17 cellular contexts compared by ENCODE assay signal in the genomic region with DNA sequence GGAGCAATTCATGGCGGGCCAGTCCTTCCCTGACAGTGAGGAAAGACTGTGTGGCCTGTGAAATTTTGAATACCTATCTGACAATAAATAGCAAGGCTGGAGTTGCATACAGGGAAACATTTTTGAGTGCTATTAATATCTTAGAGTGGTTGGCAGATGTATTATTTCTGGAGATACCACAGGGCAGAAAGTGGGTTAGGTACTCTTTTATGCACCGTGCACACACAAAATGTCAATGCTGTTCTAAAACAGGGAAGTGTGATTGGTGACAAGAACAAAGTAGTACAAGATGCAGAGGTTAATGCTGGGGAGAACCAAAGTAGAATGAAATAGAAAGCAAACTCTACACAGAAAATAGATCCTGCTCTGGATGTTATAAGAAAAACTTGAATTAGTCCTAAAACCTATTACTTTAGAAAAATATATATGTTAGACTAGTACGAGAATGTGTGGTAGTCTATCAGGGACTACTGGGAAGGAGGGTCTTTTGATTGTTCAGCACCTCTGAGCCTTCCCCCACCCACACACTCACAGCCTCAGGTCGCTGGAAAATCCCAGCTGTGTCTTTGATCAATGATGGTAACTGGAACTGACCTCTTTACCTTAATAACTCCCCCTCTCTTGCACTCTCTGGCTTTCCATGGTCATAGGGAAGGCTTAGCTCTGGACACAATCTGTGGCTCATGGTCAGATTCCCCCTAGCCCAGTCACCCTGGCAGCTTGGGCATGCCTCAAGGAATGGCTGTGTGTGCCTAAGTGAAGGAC. TPM values are rescaled to one million over a fixed set of nuclear protein-coding genes. Genes with fewer than 3 reads are reported as not detected.
DNase-seq lines count a peak whose midpoint lies in the region; ATAC-seq, FAIRE-seq and TF ChIP-seq lines count a peak whose summit lies in the region.
"Had no signal": no experiment of that assay in that cellular context is flagged by ENCODE, and none has a peak within 500 bp of the region (broad histone marks: within the 10 kb centered on the region; RNA-seq: fewer than 3 reads in every experiment).

No MANE protein-coding gene starts in this region.

- no peak for TF ChIP-seq CTCF in natural killer cell (IDR thresholded peaks at IDR 0.05)

- peaks cover 0 to 2% of the 10 kb centered on the region in 2 donors for H3K27me3 Mint-ChIP-seq in natural killer cell (ENCODE audit: low read depth in 2 of 2)

- H3K4me1 Mint-ChIP-seq in natural killer cell = no peaks in the 10 kb centered on the region

- intact Hi-C loops in left ventricle myocardium superior (cut with micrococcal nuclease) = no loop called here
- intact Hi-C loops in natural killer cell (cut with micrococcal nuclease) = no loop called here

- no peak for FAIRE-seq in frontal cortex (lab: Jason Lieb, UNC)

- peak; percentile 86 for ATAC-seq in GM18867 (IDR thresholded peaks at IDR 0.05; ENCODE audit: unreplicated experiment)
- peak; percentile 67 for ATAC-seq in GM21423 (IDR thresholded peaks at IDR 0.05; ENCODE audit: unreplicated experiment)
- peak; percentile 63 for ATAC-seq in HG02981 (IDR thresholded peaks at IDR 0.05; ENCODE audit: unreplicated experiment)
- peak; percentile 91 for ATAC-seq in left ventricle myocardium superior
- ATAC-seq in natural killer cell = no peak
- ATAC-seq: activated CD8-positive, alpha-beta T cell treated with anti-CD3 and anti-CD28 coated beads for 36 hours; psoas muscle had no signal

- no peak for DNase-seq in left ventricle myocardium superior
- no peak for DNase-seq in frontal cortex (ENCODE audit: low spot score in 2 of 2)
- DNase-seq in RKO (ENCODE audit: low spot score) = no peak
- DNase-seq in natural killer cell = no peak
- DNase-seq: activated CD8-positive, alpha-beta T cell treated with anti-CD3 and anti-CD28 coated beads for 36 hours; activated naive CD4-positive, alpha-beta T cell; Caco-2; HFFc6; NCI-H2029; OCI-M1; psoas muscle; stimulated activated CD4-positive, alpha-beta T cell treated with anti-CD3 and anti-CD28 coated beads, Interleukin-4, amount 100 ng/mL, for 24 hours had no signal

- H3K4me3 Mint-ChIP-seq in natural killer cell = no peak overlapping the region
- H3K4me3 Mint-ChIP-seq: activated CD8-positive, alpha-beta T cell treated with anti-CD3 and anti-CD28 coated beads for 36 hours; HFFc6; mesothelial cell of epicardium; T-helper 2 cell treated with Interferon-gamma antibody and Interleukin-4, amounts not matched to agents 5 μg/mL and 100 μg/mL, for 36 hours had no signal

- no peaks in the 10 kb centered on the region for H3K36me3 Mint-ChIP-seq in natural killer cell
- H3K36me3 Mint-ChIP-seq: mesothelial cell of epicardium had no signal

- H3K9me3 Mint-ChIP-seq in natural killer cell = no peaks in the 10 kb centered on the region
- H3K9me3 Mint-ChIP-seq: activated CD8-positive, alpha-beta T cell treated with anti-CD3 and anti-CD28 coated beads for 36 hours; HFFc6; T-helper 2 cell treated with Interferon-gamma antibody and Interleukin-4, amounts not matched to agents 5 μg/mL and 100 μg/mL, for 36 hours had no signal

- no peak overlapping the region for H3K27ac Mint-ChIP-seq in natural killer cell
- H3K27ac Mint-ChIP-seq: activated CD8-positive, alpha-beta T cell treated with anti-CD3 and anti-CD28 coated beads for 36 hours; HFFc6; mesothelial cell of epicardium; T-helper 2 cell treated with Interferon-gamma antibody and Interleukin-4, amounts not matched to agents 5 μg/mL and 100 μg/mL, for 36 hours had no signal

RNA-seq across cellular contexts. Expression of gene SERPINB8, which starts 58.2 kb away (rescaled TPM):
- total RNA-seq in left ventricle myocardium superior = 1.3 TPM
- total RNA-seq in frontal cortex = 1.6 TPM
- total RNA-seq in natural killer cell = 10 to 100 TPM in 2 of 3 donors, 1 to 10 TPM in 1; 4.9 to 12.9 (median 12.8) TPM

Comparison
In these comparisons a context has a peak if more than half of its experiments do, and no peak if none do; other contexts are left out.
1. ATAC-seq: peak in GM18867 (single experiment), GM21423 (single experiment), HG02981 (single experiment) and left ventricle myocardium superior (single experiment); none in natural killer cell (0 of 3).